In genomic region chr3:71393745-71394144, GRCh38 we compare ENCODE assay signal across 16 cellular contexts.
DNase-seq lines count a peak whose midpoint lies in the region; ATAC-seq, FAIRE-seq and TF ChIP-seq lines count a peak whose summit lies in the region.
"Had no signal": no experiment of that assay in that cellular context is flagged by ENCODE, and none has a peak within 500 bp of the region (broad histone marks: within the 10 kb centered on the region; RNA-seq: fewer than 3 reads in every experiment).

No MANE protein-coding gene starts in this region.

- intact Hi-C loops in MCF 10A (cut with micrococcal nuclease), result loop anchor here (10.0 kb wide), 1 partner anchor 329 kb away; no protein-coding TSS in a partner anchor

- H3K4me1 Mint-ChIP-seq in IgD-negative memory B cell (peaks cover 27 to 57% (median 56%) of the 10 kb centered on the region in 3 donors), MCF 10A (ENCODE audit: insufficient read depth, unreplicated experiment) (peaks cover 31% of the 10 kb centered on the region)
- H3K4me1 Mint-ChIP-seq in activated naive CD8-positive, alpha-beta T cell treated with anti-CD3 and anti-CD28 coated beads for 36 hours, result peaks cover 74% of the 10 kb centered on the region
- H3K4me1 Mint-ChIP-seq in stimulated activated memory B cell treated with anti-CD40 and anti-IgM and Interleukin-4, amounts not matched to agents 10 μg/mL and 1 μg/mL and 100 μg/mL, for 72 hours, result peaks cover 66% of the 10 kb centered on the region
- H3K4me1 Mint-ChIP-seq in activated CD8-positive, alpha-beta memory T cell treated with anti-CD3 and anti-CD28 coated beads, Interleukin-2, amount 10 ng/mL, durations not matched to agents 7 days and 5 days, result peaks cover 40% of the 10 kb centered on the region

- no TSS peak for BruUV-seq in MCF 10A (replicated peaks; lab: Mats Ljungman, UMichigan)

- TF ChIP-seq CTCF in MCF 10A (IDR thresholded peaks at IDR 0.05; ENCODE audit: unreplicated experiment), result no peak

- CTCF ChIA-PET in activated CD8-positive, alpha-beta memory T cell treated with anti-CD3 and anti-CD28 coated beads, Interleukin-2, amount 10 ng/mL, durations not matched to agents 7 days and 5 days (lab: Charles Lee), result interaction anchor here (0.6 kb wide), 1 partner anchor 118 kb away, joined by 3 read pairs; no protein-coding TSS in a partner anchor
- CTCF ChIA-PET in MCF 10A (lab: Yijun Ruan, JAX), result no interaction called here

- peaks cover 0 to 10% of the 10 kb centered on the region in 2 donors for H3K36me3 Mint-ChIP-seq in activated naive CD4-positive, alpha-beta T cell treated with anti-CD3 and anti-CD28 coated beads, Interleukin-2, amount 50 U/mL, for 72 hours
- H3K36me3 Mint-ChIP-seq in IgD-negative memory B cell (peaks cover 4% of the 10 kb centered on the region), MCF 10A (ENCODE audit: insufficient read depth, unreplicated experiment) (peaks cover 6% of the 10 kb centered on the region)
- peaks cover 12% of the 10 kb centered on the region for H3K36me3 Mint-ChIP-seq in activated naive CD8-positive, alpha-beta T cell treated with anti-CD3 and anti-CD28 coated beads for 36 hours
- H3K36me3 Mint-ChIP-seq in stimulated activated memory B cell treated with anti-CD40 and anti-IgM and Interleukin-4, amounts not matched to agents 10 μg/mL and 1 μg/mL and 100 μg/mL, for 72 hours, result no peaks in the 10 kb centered on the region
- H3K36me3 Mint-ChIP-seq in activated CD8-positive, alpha-beta memory T cell treated with anti-CD3 and anti-CD28 coated beads, Interleukin-2, amount 10 ng/mL, durations not matched to agents 7 days and 5 days, result peaks cover 4% of the 10 kb centered on the region

- no peak for DNase-seq in activated naive CD4-positive, alpha-beta T cell treated with anti-CD3 and anti-CD28 coated beads, Interleukin-2, amount 50 U/mL, for 72 hours (ENCODE audit: low spot score in 2 of 2)
- no peak for DNase-seq in activated naive CD4-positive, alpha-beta T cell treated with Interleukin-2 at 50 U/mL for 16 hours
- DNase-seq in activated naive CD8-positive, alpha-beta T cell treated with anti-CD3 and anti-CD28 coated beads for 36 hours, result no peak
- no peak for DNase-seq in activated CD8-positive, alpha-beta memory T cell treated with anti-CD3 and anti-CD28 coated beads, Interleukin-2, amount 10 ng/mL, durations not matched to agents 7 days and 5 days
- DNase-seq in MCF 10A (ENCODE audit: unreplicated experiment) (no peak), H54 (ENCODE audit: insufficient read length, low spot score) (no peak)
- DNase-seq: NCI-H146; NCI-H2081 treated with DMSO at 0.1 percent for 48 hours; NCI-H226; NCI-H526 treated with DMSO at 0.1 percent for 48 hours; NK-92 treated with Interleukin-12 subunit alpha and Interleukin-12 subunit beta, amount 100 ng/mL, for 24 hours; SJCRH30 had no signal

- POLR2A ChIA-PET in MCF 10A (lab: Yijun Ruan, JAX), result interaction anchor here (0.6 to 1.0 kb wide), 2 partner anchors 76 to 377 kb away, joined by 4 read pairs; no protein-coding TSS in a partner anchor

- no peak for FAIRE-seq in H54 (lab: Jason Lieb, UNC)
- FAIRE-seq: A549 had no signal

- H3K27me3 Mint-ChIP-seq in IgD-negative memory B cell (peaks cover 24% of the 10 kb centered on the region), MCF 10A (ENCODE audit: insufficient read depth, unreplicated experiment) (no peaks in the 10 kb centered on the region)
- H3K27me3 Mint-ChIP-seq in activated naive CD8-positive, alpha-beta T cell treated with anti-CD3 and anti-CD28 coated beads for 36 hours, result no peaks in the 10 kb centered on the region
- no peaks in the 10 kb centered on the region for H3K27me3 Mint-ChIP-seq in stimulated activated memory B cell treated with anti-CD40 and anti-IgM and Interleukin-4, amounts not matched to agents 10 μg/mL and 1 μg/mL and 100 μg/mL, for 72 hours
- peaks cover 12% of the 10 kb centered on the region for H3K27me3 Mint-ChIP-seq in activated CD8-positive, alpha-beta memory T cell treated with anti-CD3 and anti-CD28 coated beads, Interleukin-2, amount 10 ng/mL, durations not matched to agents 7 days and 5 days
- H3K27me3 Mint-ChIP-seq: CD8-positive, alpha-beta memory T cell had no signal

- H3K4me3 Mint-ChIP-seq in IgD-negative memory B cell, result no peak overlapping the region
- H3K4me3 Mint-ChIP-seq in activated naive CD8-positive, alpha-beta T cell treated with anti-CD3 and anti-CD28 coated beads for 36 hours, result no peak overlapping the region
- no peak overlapping the region for H3K4me3 Mint-ChIP-seq in stimulated activated memory B cell treated with anti-CD40 and anti-IgM and Interleukin-4, amounts not matched to agents 10 μg/mL and 1 μg/mL and 100 μg/mL, for 72 hours
- H3K4me3 Mint-ChIP-seq in activated CD8-positive, alpha-beta memory T cell treated with anti-CD3 and anti-CD28 coated beads, Interleukin-2, amount 10 ng/mL, durations not matched to agents 7 days and 5 days, result no peak overlapping the region
- no peak overlapping the region for H3K4me3 Mint-ChIP-seq in MCF 10A (ENCODE audit: unreplicated experiment)

- H3K9me3 Mint-ChIP-seq in activated naive CD4-positive, alpha-beta T cell treated with anti-CD3 and anti-CD28 coated beads, Interleukin-2, amount 50 U/mL, for 72 hours, result no peaks in the 10 kb centered on the region
- H3K9me3 Mint-ChIP-seq in IgD-negative memory B cell (no peaks in the 10 kb centered on the region), MCF 10A (ENCODE audit: unreplicated experiment) (no peaks in the 10 kb centered on the region)
- H3K9me3 Mint-ChIP-seq in activated naive CD8-positive, alpha-beta T cell treated with anti-CD3 and anti-CD28 coated beads for 36 hours, result peaks cover 3% of the 10 kb centered on the region
- no peaks in the 10 kb centered on the region for H3K9me3 Mint-ChIP-seq in stimulated activated memory B cell treated with anti-CD40 and anti-IgM and Interleukin-4, amounts not matched to agents 10 μg/mL and 1 μg/mL and 100 μg/mL, for 72 hours
- H3K9me3 Mint-ChIP-seq in activated CD8-positive, alpha-beta memory T cell treated with anti-CD3 and anti-CD28 coated beads, Interleukin-2, amount 10 ng/mL, durations not matched to agents 7 days and 5 days (ENCODE audit: low read depth), result no peaks in the 10 kb centered on the region
- H3K9me3 Mint-ChIP-seq: CD8-positive, alpha-beta memory T cell had no signal

- H3K27ac Mint-ChIP-seq in activated naive CD4-positive, alpha-beta T cell treated with anti-CD3 and anti-CD28 coated beads, Interleukin-2, amount 50 U/mL, for 72 hours, result peak overlapping the region; percentile 41 to 44
- H3K27ac Mint-ChIP-seq in IgD-negative memory B cell, result peak overlapping the region; percentile 23 to 97 (median 60)
- H3K27ac Mint-ChIP-seq in activated naive CD8-positive, alpha-beta T cell treated with anti-CD3 and anti-CD28 coated beads for 36 hours, result peak overlapping the region; percentile 89
- peak overlapping the region; percentile 92 for H3K27ac Mint-ChIP-seq in stimulated activated memory B cell treated with anti-CD40 and anti-IgM and Interleukin-4, amounts not matched to agents 10 μg/mL and 1 μg/mL and 100 μg/mL, for 72 hours
- no peak overlapping the region for H3K27ac Mint-ChIP-seq in activated CD8-positive, alpha-beta memory T cell treated with anti-CD3 and anti-CD28 coated beads, Interleukin-2, amount 10 ng/mL, durations not matched to agents 7 days and 5 days
- H3K27ac Mint-ChIP-seq in MCF 10A (ENCODE audit: low read depth, unreplicated experiment), result no peak overlapping the region

- ATAC-seq in activated naive CD4-positive, alpha-beta T cell treated with anti-CD3 and anti-CD28 coated beads, Interleukin-2, amount 50 U/mL, for 72 hours, result no peak
- no peak for ATAC-seq in stimulated activated memory B cell treated with anti-CD40 and anti-IgM and Interleukin-4, amounts not matched to agents 10 μg/mL and 1 μg/mL and 100 μg/mL, for 72 hours
- ATAC-seq in activated CD8-positive, alpha-beta memory T cell treated with anti-CD3 and anti-CD28 coated beads, Interleukin-2, amount 10 ng/mL, durations not matched to agents 7 days and 5 days, result no peak
- ATAC-seq: A549 had no signal

- TF ChIP-seq POLR2A in H54 (IDR thresholded peaks at IDR 0.05; ENCODE audit: low read depth, low read length), result no peak

Comparison
In these comparisons a context has a peak if more than half of its experiments do, and no peak if none do; other contexts are left out.
1. H3K27ac Mint-ChIP-seq: peak in activated naive CD4-positive, alpha-beta T cell treated with anti-CD3 and anti-CD28 coated beads, Interleukin-2, amount 50 U/mL, for 72 hours (2 of 2), IgD-negative memory B cell (3 of 3), activated naive CD8-positive, alpha-beta T cell treated with anti-CD3 and anti-CD28 coated beads for 36 hours (single experiment) and stimulated activated memory B cell treated with anti-CD40 and anti-IgM and Interleukin-4, amounts not matched to agents 10 μg/mL and 1 μg/mL and 100 μg/mL, for 72 hours (single experiment); none in activated CD8-positive, alpha-beta memory T cell treated with anti-CD3 and anti-CD28 coated beads, Interleukin-2, amount 10 ng/mL, durations not matched to agents 7 days and 5 days (single experiment) and MCF 10A (single experiment).